ENCODE assay signal across 24 cellular contexts in the genomic region with DNA sequence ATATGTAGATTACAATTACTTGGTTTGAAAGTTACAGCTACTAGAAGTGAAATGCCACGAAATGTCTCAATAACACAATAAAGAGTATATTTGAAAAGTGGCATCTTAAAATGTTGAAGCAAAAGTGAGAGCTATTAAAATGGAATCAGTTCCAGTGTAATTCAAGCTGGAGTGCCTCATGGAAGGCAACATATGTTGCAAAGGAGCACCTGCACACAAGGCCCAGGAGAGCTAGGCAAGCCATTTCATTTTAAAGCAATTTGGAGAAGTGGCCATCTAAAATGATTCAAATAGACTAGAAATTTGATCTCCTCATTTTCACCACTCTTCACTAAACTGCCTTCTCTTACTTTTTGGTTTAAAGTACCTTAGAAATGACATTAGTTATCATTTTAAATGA.
DNase-seq lines count a peak whose midpoint lies in the region; ATAC-seq lines count a peak whose summit lies in the region.
"Had no signal": no experiment of that assay in that cellular context is flagged by ENCODE, and none has a peak within 500 bp of the region (broad histone marks: within the 10 kb centered on the region; RNA-seq: fewer than 3 reads in every experiment).

No MANE protein-coding gene starts in this region.

- ATAC-seq in T-helper 17 cell (no peak), GM19035 (IDR thresholded peaks at IDR 0.05; ENCODE audit: unreplicated experiment) (no peak)
- ATAC-seq: GM23338, HCT116, PC-3 had no signal

- H3K27me3 Mint-ChIP-seq in T-helper 17 cell: no peaks in the 10 kb centered on the region
- H3K27me3 Mint-ChIP-seq: B cell, IgD-negative memory B cell had no signal

- no peaks in the 10 kb centered on the region for H3K4me1 Mint-ChIP-seq in T-helper 17 cell
- H3K4me1 Mint-ChIP-seq: B cell; CD4-positive, CD25-positive, alpha-beta regulatory T cell; IgD-negative memory B cell had no signal

- no peak overlapping the region for H3K4me3 Mint-ChIP-seq in T-helper 17 cell
- H3K4me3 Mint-ChIP-seq: B cell; CD4-positive, CD25-positive, alpha-beta regulatory T cell; GM23338; IgD-negative memory B cell had no signal

- H3K36me3 Mint-ChIP-seq in T-helper 17 cell (ENCODE audit: low read depth): no peaks in the 10 kb centered on the region
- H3K36me3 Mint-ChIP-seq: CD4-positive, CD25-positive, alpha-beta regulatory T cell; IgD-negative memory B cell had no signal

- no peaks in the 10 kb centered on the region for H3K9me3 ChIP-seq in T-helper 17 cell (ENCODE audit: control insufficient read depth, low read length, poor library complexity, severe bottlenecking)
- H3K9me3 ChIP-seq: MG63, SK-N-SH had no signal

- DNase-seq in NCI-H2107 treated with DMSO at 0.1 percent for 48 hours (lab: John Stamatoyannopoulos, UW; ENCODE audit: unreplicated experiment) (peak; percentile 3), NCI-H2107 (lab: John Stamatoyannopoulos, UW) (no peak), NCI-H1436 (lab: John Stamatoyannopoulos, UW) (peak; percentile 52), NCI-H2171 treated with DMSO at 0.1 percent for 48 hours (lab: John Stamatoyannopoulos, UW) (peak; percentile 82), T-helper 17 cell (no peak), ureter (ENCODE audit: low spot score) (no peak)
- no peak for DNase-seq in NK-92 treated with Interleukin-12 subunit alpha and Interleukin-12 subunit beta, amount 100 ng/mL, for 24 hours (lab: John Stamatoyannopoulos, UW)
- DNase-seq: CD4-positive, CD25-positive, alpha-beta regulatory T cell; COR-L47; DMS153; Kasumi-1; MG63; NCI-H1048; NCI-H2081 treated with DMSO at 0.1 percent for 48 hours; NCI-H774; PC-3; RPMI8226; SHP77 treated with DMSO at 0.1 percent for 48 hours; SK-N-SH had no signal

- no peak overlapping the region for H3K27ac Mint-ChIP-seq in T-helper 17 cell
- H3K27ac Mint-ChIP-seq: B cell; CD4-positive, CD25-positive, alpha-beta regulatory T cell; GM23338; IgD-negative memory B cell had no signal

Comparison
In these comparisons a context has a peak if more than half of its experiments do, and no peak if none do; other contexts are left out.
1. DNase-seq: peak in NCI-H2107 treated with DMSO at 0.1 percent for 48 hours (single experiment), NCI-H1436 (single experiment) and NCI-H2171 treated with DMSO at 0.1 percent for 48 hours (single experiment); none in NCI-H2107 (single experiment), T-helper 17 cell (0 of 3), ureter (single experiment) and NK-92 treated with Interleukin-12 subunit alpha and Interleukin-12 subunit beta, amount 100 ng/mL, for 24 hours (single experiment).